In genomic region chrX:40433160-40433559, GRCh38 we compare ENCODE assay signal across 23 cellular contexts.
DNase-seq lines count a peak whose midpoint lies in the region; ATAC-seq, FAIRE-seq and TF ChIP-seq lines count a peak whose summit lies in the region.
"Had no signal": no experiment of that assay in that cellular context is flagged by ENCODE, and none has a peak within 500 bp of the region (broad histone marks: within the 10 kb centered on the region; RNA-seq: fewer than 3 reads in every experiment).

No MANE protein-coding gene starts in this region.

- no peak overlapping the region for H3K4me3 ChIP-seq in HepG2 (replicated peaks in 1 of 3; ENCODE audit: insufficient read depth in 1 of 3, low read depth in 2 of 3, low read length in 3 of 3)
- H3K4me3 ChIP-seq in right lobe of liver, result no peak overlapping the region
- no peak overlapping the region for H3K4me3 ChIP-seq in hepatocyte
- no peak overlapping the region for H3K4me3 ChIP-seq in neuronal stem cell (ENCODE audit: low read length in 2 of 2)
- H3K4me3 ChIP-seq: A549; BLaER1 treated with 17β-estradiol and CSF1 and Interleukin-3, amounts not matched to agents 10 nM and 100 nM had no signal

- ATAC-seq in HepG2 (peak; percentile 93), right lobe of liver (no peak)
- ATAC-seq: A549; CD8-positive, alpha-beta T cell had no signal

- CTCF ChIA-PET in HepG2 (lab: Yijun Ruan, JAX; ENCODE audit: low intra/inter-chr PET ratio, low total read pairs), result no interaction called here

- H3K9me3 ChIP-seq in HepG2 (ENCODE audit: low read length) (no peaks in the 10 kb centered on the region), right lobe of liver (no peaks in the 10 kb centered on the region), hepatocyte (ENCODE audit: low read depth) (no peaks in the 10 kb centered on the region), neuronal stem cell (replicated peaks in 1 of 2; ENCODE audit: control insufficient read depth in 2 of 2, insufficient read depth in 1 of 2, low read depth in 1 of 2, low read length in 2 of 2) (no peaks in the 10 kb centered on the region)
- H3K9me3 ChIP-seq: A549, Caco-2 had no signal

- intact Hi-C loops in HepG2 (cut with micrococcal nuclease; ENCODE audit: unreplicated experiment) (no loop called here), right lobe of liver (cut with DNase I) (no loop called here)

- no TSS peak for BruUV-seq in HepG2 (replicated peaks; lab: Mats Ljungman, UMichigan)

- POLR2A ChIA-PET in HepG2 (lab: Yijun Ruan, JAX), result no interaction called here

- no peak overlapping the region for H4K91ac ChIP-seq in neuronal stem cell (ENCODE audit: low read depth, low read length, poor library complexity)

- no peak overlapping the region for H3K4ac ChIP-seq in neuronal stem cell (ENCODE audit: low read length)

- no peak overlapping the region for H3K9ac ChIP-seq in HepG2 (ENCODE audit: insufficient read depth, low read depth, low read length)
- H3K9ac ChIP-seq in neuronal stem cell (ENCODE audit: low read depth, low read length, poor library complexity), result no peak overlapping the region
- H3K9ac ChIP-seq: BLaER1 treated with 17β-estradiol and CSF1 and Interleukin-3, amounts not matched to agents 10 nM and 100 nM had no signal

- H3K9me2 ChIP-seq in hepatocyte (replicated peaks; ENCODE audit: insufficient read depth), result no peaks in the 10 kb centered on the region

- H3K4me2 ChIP-seq in HepG2 (ENCODE audit: low read depth, low read length) (peak overlapping the region; percentile 41), hepatocyte (no peak overlapping the region), neuronal stem cell (ENCODE audit: insufficient read depth, low read length, poor library complexity, severe bottlenecking) (no peak overlapping the region)
- H3K4me2 ChIP-seq: A549; BLaER1 treated with 17β-estradiol and CSF1 and Interleukin-3, amounts not matched to agents 10 nM and 100 nM had no signal

- no peak for TF ChIP-seq RAD21 in HepG2 (CRISPR knock-in tag; IDR thresholded peaks at IDR 0.05)

- H3K23ac ChIP-seq in neuronal stem cell (ENCODE audit: low read depth, low read length, poor library complexity), result no peak overlapping the region

- no peak overlapping the region for H2BK5ac ChIP-seq in neuronal stem cell (ENCODE audit: low read length)

- no peak overlapping the region for H3K14ac ChIP-seq in neuronal stem cell (ENCODE audit: low read length)

- TF ChIP-seq EP300 in HepG2 (IDR thresholded peaks at IDR 0.05; ENCODE audit: low read depth in 2 of 2, low read length in 2 of 2), result peak in 1 of 2 experiments; percentile 40; a peak in 1 of 4 replicates
- TF ChIP-seq EP300 in HepG2 (CRISPR knock-in tag; IDR thresholded peaks at IDR 0.05; ENCODE audit: borderline replicate concordance), result no peak

- H4K20me1 ChIP-seq in HepG2 (ENCODE audit: insufficient read depth, low read length) (no peaks in the 10 kb centered on the region), hepatocyte (ENCODE audit: insufficient read depth, poor library complexity, severe bottlenecking) (no peaks in the 10 kb centered on the region)
- H4K20me1 ChIP-seq: BLaER1 treated with 17β-estradiol and CSF1 and Interleukin-3, amounts not matched to agents 10 nM and 100 nM had no signal

- H3K18ac ChIP-seq in neuronal stem cell (ENCODE audit: low read length), result no peak overlapping the region

- FAIRE-seq in HepG2 (lab: Jason Lieb, UNC) (peak; percentile 87), H54 (lab: Jason Lieb, UNC) (no peak)
- FAIRE-seq: A549, D721Med, G401.6, GM12891, GM19239 had no signal

- H3K79me2 ChIP-seq in HepG2 (ENCODE audit: insufficient read depth, low read length) (no peaks in the 10 kb centered on the region), hepatocyte (no peaks in the 10 kb centered on the region)

- no peak for TF ChIP-seq POLR2A in HepG2 (IDR thresholded peaks at IDR 0.05; ENCODE audit: insufficient read depth in 1 of 2, low read depth in 2 of 2, low read length in 2 of 2)
- TF ChIP-seq POLR2A in right lobe of liver (IDR thresholded peaks at IDR 0.05), result no peak
- no peak for TF ChIP-seq POLR2A in H54 (IDR thresholded peaks at IDR 0.05; ENCODE audit: low read depth, low read length)

- H3K27ac ChIP-seq in HepG2 (ENCODE audit: extremely low read length, insufficient read depth, low read length) (no peak overlapping the region), right lobe of liver (no peak overlapping the region), hepatocyte (peak overlapping the region; percentile 57), neuronal stem cell (replicated peaks; ENCODE audit: low read length) (no peak overlapping the region)
- H3K27ac ChIP-seq: 22Rv1; A549; BLaER1 treated with 17β-estradiol and CSF1 and Interleukin-3, amounts not matched to agents 10 nM and 100 nM; C4-2B had no signal

- H2BK15ac ChIP-seq in neuronal stem cell (ENCODE audit: low read length), result no peak overlapping the region

- WGBS in HepG2 (ENCODE audit: low lambda C conversion rate), result no CpG with 5 or more reads among the region's 2 CpGs
- WGBS in right lobe of liver (ENCODE audit: insufficient coverage, low coverage, low lambda C conversion rate, missing lambda C conversion rate), result 69% methylated on average over 2 of the region's 2 CpGs
- 71% methylated on average over 2 of the region's 2 CpGs for WGBS in hepatocyte (ENCODE audit: low lambda C conversion rate, missing lambda C conversion rate)
- WGBS in neuronal stem cell (ENCODE audit: extremely low coverage in 2 of 2, insufficient read length in 2 of 2, insufficient replicate concordance in 1 of 2), 2 donors, result no CpG with 5 or more reads among the region's 2 CpGs

- H3K27me3 ChIP-seq in HepG2 (ENCODE audit: control insufficient read depth in 1 of 2, insufficient read depth in 2 of 2, low read length in 2 of 2) (no peaks in the 10 kb centered on the region), right lobe of liver (no peaks in the 10 kb centered on the region), hepatocyte (no peaks in the 10 kb centered on the region), neuronal stem cell (ENCODE audit: control insufficient read depth in 3 of 3, insufficient read depth in 3 of 3, low read depth in 1 of 3, low read length in 3 of 3) (no peaks in the 10 kb centered on the region)

- H3K36me3 ChIP-seq in HepG2 (replicated peaks in 1 of 2; ENCODE audit: control insufficient read depth in 1 of 2, insufficient read depth in 2 of 2, low read length in 2 of 2) (no peaks in the 10 kb centered on the region), right lobe of liver (no peaks in the 10 kb centered on the region), hepatocyte (replicated peaks; ENCODE audit: insufficient read depth, low read depth) (no peaks in the 10 kb centered on the region), neuronal stem cell (replicated peaks in 1 of 2; ENCODE audit: control insufficient read depth in 2 of 2, insufficient read depth in 2 of 2, low read length in 2 of 2) (no peaks in the 10 kb centered on the region)
- H3K36me3 ChIP-seq: BLaER1 treated with 17β-estradiol and CSF1 and Interleukin-3, amounts not matched to agents 10 nM and 100 nM had no signal

- H4K8ac ChIP-seq in neuronal stem cell (ENCODE audit: low read depth, low read length), result no peak overlapping the region

- H3K4me1 ChIP-seq in HepG2 (ENCODE audit: insufficient read depth, low read length), result peaks cover 25% of the 10 kb centered on the region
- no peaks in the 10 kb centered on the region for H3K4me1 ChIP-seq in right lobe of liver
- peaks cover 11% of the 10 kb centered on the region for H3K4me1 ChIP-seq in hepatocyte (ENCODE audit: insufficient read depth)
- H3K4me1 ChIP-seq in neuronal stem cell (ENCODE audit: control insufficient read depth in 2 of 2, insufficient read depth in 1 of 2, low read depth in 1 of 2, low read length in 2 of 2), result peaks cover 5 to 11% of the 10 kb centered on the region in 2 donors
- H3K4me1 ChIP-seq: A549; BLaER1 treated with 17β-estradiol and CSF1 and Interleukin-3, amounts not matched to agents 10 nM and 100 nM; Caco-2 had no signal

- in situ Hi-C loops in HepG2 (cut with HindIII; ENCODE audit: extremely low pct_ligation_motif_present, low pct_unique_long_range_greater_than_20kb), result no loop called here

- H2AFZ ChIP-seq in HepG2 (ENCODE audit: low read length) (no peak overlapping the region), hepatocyte (no peak overlapping the region), neuronal stem cell (ENCODE audit: low read length) (no peak overlapping the region)

- TF ChIP-seq CTCF in HepG2 (CRISPR knock-in tag; IDR thresholded peaks at IDR 0.05) (no peak), right lobe of liver (IDR thresholded peaks at IDR 0.05) (no peak), hepatocyte (IDR thresholded peaks at IDR 0.05; ENCODE audit: poor library complexity) (no peak)

- H3K79me1 ChIP-seq in neuronal stem cell (ENCODE audit: low read depth, low read length), result no peaks in the 10 kb centered on the region

- H2AK5ac ChIP-seq in neuronal stem cell (ENCODE audit: low read depth, low read length), result peak overlapping the region; percentile 63

- no peak overlapping the region for H2BK120ac ChIP-seq in neuronal stem cell (ENCODE audit: low read depth, low read length)

- DNase-seq in HepG2 (ENCODE audit: low spot score) (peak; percentile 46), right lobe of liver (no peak), HuH-7.5 (ENCODE audit: low spot score) (peak; percentile 15), hepatocyte (ENCODE audit: low spot score) (peak; percentile 30), neuronal stem cell (ENCODE audit: low spot score) (no peak), NCI-H446 (lab: John Stamatoyannopoulos, UW) (no peak), T1000 (lab: John Stamatoyannopoulos, UW) (no peak), H54 (ENCODE audit: insufficient read length, low spot score) (no peak)
- DNase-seq: AML-193; Caco-2; Calu3; CD4-positive, alpha-beta T cell; CD8-positive, alpha-beta T cell; DMS79 treated with DMSO at 0.1 percent for 48 hours; GF-D8 had no signal

- no peak overlapping the region for H2BK12ac ChIP-seq in neuronal stem cell (ENCODE audit: low read length)

TF ChIP-seq in HepG2, 621 proteins besides CTCF, POLR2A, EP300 and RAD21 (continues in another document):
- TF ChIP-seq PHB2 (IDR thresholded peaks at IDR 0.05; ENCODE audit: partially characterized antibody) (no peak), MEIS1 (CRISPR knock-in tag; IDR thresholded peaks at IDR 0.05; ENCODE audit: borderline replicate concordance) (0 out of 2 replicates have a peak, but pooled peaks have one; percentile 36), TMF1 (CRISPR knock-in tag; IDR thresholded peaks at IDR 0.05; ENCODE audit: low read depth) (no peak), DPF2 (CRISPR knock-in tag; IDR thresholded peaks at IDR 0.05; ENCODE audit: borderline replicate concordance, low read depth) (peak; percentile 47; the same call in 1 of the 2 replicates), PHF20 (CRISPR knock-in tag; IDR thresholded peaks at IDR 0.05) (no peak), ZNF296 (CRISPR knock-in tag; conservative IDR thresholded peaks at IDR 0.05) (no peak), MED1 (CRISPR knock-in tag; IDR thresholded peaks at IDR 0.05) (peak; percentile 58)

Comparison
In these comparisons a context has a peak if more than half of its experiments do, and no peak if none do; other contexts are left out.
1. DNase-seq: peak in HepG2 (single experiment), HuH-7.5 (single experiment) and hepatocyte (single experiment); none in right lobe of liver (0 of 3), neuronal stem cell (single experiment), NCI-H446 (0 of 2), T1000 (single experiment) and H54 (single experiment).